ENCODE assay signal across 8 cellular contexts in the genomic region with DNA sequence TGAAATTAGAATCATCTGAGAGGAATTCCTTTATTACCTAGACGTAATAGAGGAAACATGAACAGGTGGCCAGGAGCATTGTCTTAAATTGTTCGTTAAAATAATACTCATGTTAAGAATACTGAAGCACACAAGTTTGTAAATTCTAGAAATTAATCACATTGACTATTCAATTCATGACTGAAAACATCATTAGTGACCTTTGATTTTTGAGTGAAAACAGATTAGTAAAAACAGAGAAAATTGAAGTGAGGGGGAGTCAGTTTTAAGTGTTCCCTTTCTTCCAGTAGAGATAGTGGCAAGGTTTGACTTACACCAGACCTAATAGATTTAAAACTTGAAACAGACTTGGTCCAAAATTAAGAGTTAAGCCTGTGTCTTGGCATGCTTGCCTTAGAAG. TPM values are rescaled to one million over a fixed set of nuclear protein-coding genes. Genes with fewer than 3 reads are reported as not detected.
A peak's percentile ranks its signal among the peaks of the same experiment; 100 is the strongest.
DNase-seq lines count a peak whose midpoint lies in the region; ATAC-seq and TF ChIP-seq lines count a peak whose summit lies in the region.

No MANE protein-coding gene starts in this region.

- H3K79me2 ChIP-seq in HCT116 (ENCODE audit: insufficient read depth, low read length), result peaks cover 71% of the 10 kb centered on the region

- H3K9ac ChIP-seq in HCT116 (ENCODE audit: low read length), result peak overlapping the region; percentile 93

- no peak for TF ChIP-seq POLR2A in HCT116 (IDR thresholded peaks at IDR 0.05; ENCODE audit: borderline replicate concordance, extremely low read depth, insufficient read depth, insufficient read length)

- no peak for TF ChIP-seq CTCF in HCT116 (IDR thresholded peaks at IDR 0.05 in 2 of 3, conservative IDR thresholded peaks at IDR 0.05 in 1 of 3; ENCODE audit: borderline replicate concordance in 1 of 3, insufficient read depth in 1 of 3, low read depth in 2 of 3, low read length in 2 of 3)
- TF ChIP-seq CTCF in WERI-Rb-1 (IDR thresholded peaks at IDR 0.05; ENCODE audit: low read depth, low read length), result no peak
- no peak for TF ChIP-seq CTCF in foreskin fibroblast (IDR thresholded peaks at IDR 0.05; ENCODE audit: low read depth, low read length)

- BruUV-seq in HCT116 (replicated peaks; lab: Mats Ljungman, UMichigan), result TSS peak; percentile 51

- H3K36me3 ChIP-seq in HCT116 (ENCODE audit: control insufficient read depth in 1 of 2, insufficient read depth in 2 of 2, low read length in 2 of 2) (no peaks in the 10 kb centered on the region), WERI-Rb-1 (peaks cover 38% of the 10 kb centered on the region)

- DNase-seq in HCT116 (ENCODE audit: low read depth, low spot score) (no peak), WERI-Rb-1 (no peak), foreskin fibroblast (no peak), ACHN (no peak), SK-N-DZ (ENCODE audit: low spot score) (no peak)

- RAD21 ChIA-PET in HCT116 (lab: Charles Lee; ENCODE audit: low non-redundant PET in 1 of 2, low total read pairs in 2 of 2, uncharacterized antibody in 2 of 2, unreplicated experiment in 2 of 2), result no interaction called here

- H3K9me3 ChIP-seq in HCT116 (ENCODE audit: control insufficient read depth in 1 of 2, insufficient read depth in 1 of 2, low read depth in 1 of 2, low read length in 2 of 2) (no peaks in the 10 kb centered on the region), WERI-Rb-1 (ENCODE audit: severe bottlenecking) (no peaks in the 10 kb centered on the region)

- no peak overlapping the region; the same call in 1 of the 2 replicates for H3K27ac ChIP-seq in HCT116 (ENCODE audit: low read depth, low read length)
- peak overlapping the region; percentile 100 for H3K27ac ChIP-seq in WERI-Rb-1
- H3K27ac ChIP-seq in skin epidermis, result peak overlapping the region in 16 of 21 experiments; percentile 98 to 100 (median 100)

- H2AFZ ChIP-seq in HCT116 (ENCODE audit: low read depth, low read length, poor library complexity, severe bottlenecking), result no peak overlapping the region

- no peaks in the 10 kb centered on the region for H3K9me2 ChIP-seq in HCT116 (ENCODE audit: insufficient read depth)

- ATAC-seq in HCT116 (no peak), HG02970 (IDR thresholded peaks at IDR 0.05; ENCODE audit: low FRiP score, unreplicated experiment) (no peak), GM19023 (IDR thresholded peaks at IDR 0.05; ENCODE audit: unreplicated experiment) (no peak)

- intact Hi-C loops in HCT116 (cut with micrococcal nuclease), result loop anchor here (5.0 kb wide), 1 partner anchor 37 kb away; no protein-coding TSS in a partner anchor

- CTCF ChIA-PET in HCT116 (lab: Charles Lee), result interaction anchor here (1.1 kb wide), 1 partner anchor 50 kb away, joined by 4 read pairs; no protein-coding TSS in a partner anchor

- peaks cover 15 to 23% of the 10 kb centered on the region in 2 experiments for H3K4me1 ChIP-seq in HCT116 (ENCODE audit: control insufficient read depth in 1 of 2, insufficient read depth in 2 of 2, low read length in 2 of 2)

- no peak for TF ChIP-seq RAD21 in HCT116 (IDR thresholded peaks at IDR 0.05; ENCODE audit: low read depth)

- POLR2A ChIA-PET in HCT116 (lab: Charles Lee), result no interaction called here

- H4K20me1 ChIP-seq in HCT116 (ENCODE audit: insufficient read depth), result peaks cover 13% of the 10 kb centered on the region; the same call in 1 of the 2 replicates

- no peaks in the 10 kb centered on the region for H3K27me3 ChIP-seq in HCT116 (ENCODE audit: insufficient read depth, low read length)
- H3K27me3 ChIP-seq in WERI-Rb-1 (ENCODE audit: insufficient read depth, low read depth, severe bottlenecking), result no peaks in the 10 kb centered on the region

- H3K4me3 ChIP-seq in HCT116 (replicated peaks in 1 of 2; ENCODE audit: low read depth in 1 of 2, low read length in 2 of 2), result peak overlapping the region; percentile 78 to 88
- H3K4me3 ChIP-seq in WERI-Rb-1 (ENCODE audit: low read depth, low read length), result peak overlapping the region; percentile 57
- H3K4me3 ChIP-seq in foreskin fibroblast (ENCODE audit: low read depth in 1 of 2, low read length in 2 of 2), result peak overlapping the region; percentile 79 to 92
- peak overlapping the region; percentile 93 to 100 (median 99) for H3K4me3 ChIP-seq in skin epidermis

- in situ Hi-C loops in ACHN (cut with HindIII; ENCODE audit: low pct_ligation_motif_present, low pct_unique_long_range_greater_than_20kb, low sequenced_read_pairs), result no loop called here

- peak overlapping the region; percentile 79 for H3K4me2 ChIP-seq in HCT116 (ENCODE audit: low read length)

TF ChIP-seq in HCT116, 20 proteins besides CTCF, POLR2A, EP300 and RAD21:
- TF ChIP-seq SP1 (IDR thresholded peaks at IDR 0.05; ENCODE audit: low read depth) (no peak), TCF7L2 (IDR thresholded peaks at IDR 0.05; ENCODE audit: borderline replicate concordance, extremely low read depth, insufficient read depth, insufficient read length) (no peak), SIN3A (IDR thresholded peaks at IDR 0.05; ENCODE audit: low read depth) (no peak; the same call in 1 of the 2 replicates), EZH2 (IDR thresholded peaks at IDR 0.05) (no peak), ELF1 (IDR thresholded peaks at IDR 0.05; ENCODE audit: borderline replicate concordance, low read depth) (no peak), ZBTB33 (IDR thresholded peaks at IDR 0.05; ENCODE audit: extremely low read depth, insufficient replicate concordance, low read length) (no peak), REST (IDR thresholded peaks at IDR 0.05; ENCODE audit: low read depth) (no peak), CEBPB (IDR thresholded peaks at IDR 0.05; ENCODE audit: low read depth) (no peak)

RNA-seq across cellular contexts. Expression of gene ZFP91, which starts 1.4 kb away (rescaled TPM):
- 58.6 TPM for total RNA-seq in HCT116 (2021; ENCODE audit: unreplicated experiment)
- polyA plus RNA-seq in HCT116 (2012), result 16.7 and 23.0 TPM in 2 replicates
- polyA plus RNA-seq in SK-N-DZ (2014; cell fraction: cytosol; rRNA removed), result 31.9 and 34.6 TPM in 2 replicates
- polyA plus RNA-seq in SK-N-DZ (2014; cell fraction: nucleus; rRNA removed), result 31.5 and 38.6 TPM in 2 replicates

RNA-seq across cellular contexts. Expression of gene LPXN, which starts 4.7 kb away (rescaled TPM):
- 3.6 TPM for total RNA-seq in HCT116 (2021; ENCODE audit: unreplicated experiment)
- 1.2 and 1.4 TPM in 2 replicates for polyA plus RNA-seq in HCT116 (2012)
- 1.8 TPM in 2 replicates for polyA plus RNA-seq in SK-N-DZ (2014; cell fraction: cytosol; rRNA removed)
- 6.1 and 6.5 TPM in 2 replicates for polyA plus RNA-seq in SK-N-DZ (2014; cell fraction: nucleus; rRNA removed)

RNA-seq across cellular contexts. Expression of gene CNTF, which starts 42.2 kb away (rescaled TPM):
- total RNA-seq in HCT116 (2021; ENCODE audit: unreplicated experiment), result 2.3 TPM
- 0.24 and 0.47 TPM in 2 replicates for polyA plus RNA-seq in HCT116 (2012)
- 0.66 and 1.2 TPM in 2 replicates for polyA plus RNA-seq in SK-N-DZ (2014; cell fraction: cytosol; rRNA removed)
- 2.5 and 7.0 TPM in 2 replicates for polyA plus RNA-seq in SK-N-DZ (2014; cell fraction: nucleus; rRNA removed)
